Comparison of ENCODE assay signal across 10 cellular contexts in the genomic region with DNA sequence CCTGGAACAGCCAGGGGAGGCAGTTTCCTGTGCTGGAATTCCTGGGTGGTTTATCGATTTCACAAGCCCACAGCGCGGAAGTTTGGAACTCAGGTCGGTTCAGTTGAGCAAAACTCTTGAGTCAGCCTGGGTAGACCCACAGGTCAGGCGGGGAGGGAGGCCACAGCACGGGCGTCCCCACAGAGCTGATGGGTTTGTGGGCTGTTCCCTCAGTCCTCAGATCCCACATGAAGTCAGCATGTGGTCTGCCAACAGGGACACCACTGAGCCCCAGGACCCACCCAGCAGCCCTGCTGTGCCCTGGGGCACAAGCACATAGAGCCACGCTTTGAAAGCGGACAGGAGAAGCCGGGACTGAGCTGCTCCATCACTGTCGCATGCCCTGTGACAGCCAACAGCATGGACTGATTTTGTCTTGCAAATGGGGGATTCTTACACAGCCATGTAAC. TPM values are rescaled to one million over a fixed set of nuclear protein-coding genes. Genes with fewer than 3 reads are reported as not detected.
DNase-seq lines count a peak whose midpoint lies in the region; ATAC-seq lines count a peak whose summit lies in the region.
"Had no signal": no experiment of that assay in that cellular context is flagged by ENCODE, and none has a peak within 500 bp of the region (broad histone marks: within the 10 kb centered on the region; RNA-seq: fewer than 3 reads in every experiment).

No MANE protein-coding gene starts in this region.

- H3K9me3 Mint-ChIP-seq in CD8-positive, alpha-beta memory T cell: no peaks in the 10 kb centered on the region

- H3K27me3 Mint-ChIP-seq in CD8-positive, alpha-beta memory T cell: peaks cover 0 to 4% of the 10 kb centered on the region in 2 donors

- no peaks in the 10 kb centered on the region for H3K4me1 ChIP-seq in CD8-positive, alpha-beta memory T cell (ENCODE audit: insufficient read depth, low read length)

- peak in 1 of 5 donors; percentile 20 for DNase-seq in CD8-positive, alpha-beta memory T cell
- DNase-seq in NAMALWA (ENCODE audit: low spot score): peak; percentile 44
- peak; percentile 74 for DNase-seq in iris pigment epithelial cell (ENCODE audit: low read depth)
- DNase-seq in DMS79 treated with DMSO at 0.1 percent for 48 hours (lab: John Stamatoyannopoulos, UW): no peak
- DNase-seq in COLO668 (lab: John Stamatoyannopoulos, UW; ENCODE audit: unreplicated experiment): no peak
- no peak for DNase-seq in NCI-H526 treated with DMSO at 0.1 percent for 48 hours (lab: John Stamatoyannopoulos, UW)
- no peak for DNase-seq in NCI-H146 treated with DMSO at 0.1 percent for 48 hours (lab: John Stamatoyannopoulos, UW; ENCODE audit: unreplicated experiment)
- DNase-seq: DMS79 had no signal

- H3K27ac Mint-ChIP-seq in CD8-positive, alpha-beta memory T cell: peak overlapping the region in 1 of 8 donors; percentile 72

- H3K9me3 ChIP-seq in CD8-positive, alpha-beta memory T cell (ENCODE audit: low read length): no peaks in the 10 kb centered on the region

- H3K4me3 ChIP-seq in CD8-positive, alpha-beta memory T cell (ENCODE audit: low read length): no peak overlapping the region

- no peaks in the 10 kb centered on the region for H3K27me3 ChIP-seq in CD8-positive, alpha-beta memory T cell (ENCODE audit: insufficient read depth, low read length, poor library complexity, severe bottlenecking)

- no peaks in the 10 kb centered on the region for H3K36me3 ChIP-seq in CD8-positive, alpha-beta memory T cell (ENCODE audit: insufficient read depth, low read length)

- H3K27ac ChIP-seq in CD8-positive, alpha-beta memory T cell (ENCODE audit: low read depth, low read length): no peak overlapping the region

- POLR2A ChIA-PET in CD8-positive, alpha-beta memory T cell (lab: Charles Lee): no interaction called here

- H3K4me3 Mint-ChIP-seq in CD8-positive, alpha-beta memory T cell: peak overlapping the region in 5 of 7 donors; percentile 36 to 71 (median 69)

- CTCF ChIA-PET in CD8-positive, alpha-beta memory T cell (lab: Charles Lee): no interaction called here

- H3K4me1 Mint-ChIP-seq in CD8-positive, alpha-beta memory T cell: peaks cover 8 to 14% (median 13%) of the 10 kb centered on the region in 3 donors

- ATAC-seq in GM21447 (IDR thresholded peaks at IDR 0.05; ENCODE audit: unreplicated experiment): peak; percentile 6

- H3K36me3 Mint-ChIP-seq in CD8-positive, alpha-beta memory T cell: no peaks in the 10 kb centered on the region

RNA-seq across cellular contexts. Expression of a gene that starts 17.4 kb away (rescaled TPM):
- total RNA-seq in CD8-positive, alpha-beta memory T cell: under 1 TPM in 1 of 2 experiments, not detected in 1; 0.18 TPM
- polyA plus RNA-seq in CD8-positive, alpha-beta memory T cell: not detected
- total RNA-seq: liver had no signal
- polyA plus RNA-seq: liver had no signal

Comparison
In these comparisons a context has a peak if more than half of its experiments do, and no peak if none do; other contexts are left out.
1. DNase-seq: peak in NAMALWA (single experiment) and iris pigment epithelial cell (single experiment); none in DMS79 treated with DMSO at 0.1 percent for 48 hours (single experiment), COLO668 (single experiment), NCI-H526 treated with DMSO at 0.1 percent for 48 hours (single experiment) and NCI-H146 treated with DMSO at 0.1 percent for 48 hours (single experiment).